ENCODE assay signal across 28 cellular contexts in the genomic region with DNA sequence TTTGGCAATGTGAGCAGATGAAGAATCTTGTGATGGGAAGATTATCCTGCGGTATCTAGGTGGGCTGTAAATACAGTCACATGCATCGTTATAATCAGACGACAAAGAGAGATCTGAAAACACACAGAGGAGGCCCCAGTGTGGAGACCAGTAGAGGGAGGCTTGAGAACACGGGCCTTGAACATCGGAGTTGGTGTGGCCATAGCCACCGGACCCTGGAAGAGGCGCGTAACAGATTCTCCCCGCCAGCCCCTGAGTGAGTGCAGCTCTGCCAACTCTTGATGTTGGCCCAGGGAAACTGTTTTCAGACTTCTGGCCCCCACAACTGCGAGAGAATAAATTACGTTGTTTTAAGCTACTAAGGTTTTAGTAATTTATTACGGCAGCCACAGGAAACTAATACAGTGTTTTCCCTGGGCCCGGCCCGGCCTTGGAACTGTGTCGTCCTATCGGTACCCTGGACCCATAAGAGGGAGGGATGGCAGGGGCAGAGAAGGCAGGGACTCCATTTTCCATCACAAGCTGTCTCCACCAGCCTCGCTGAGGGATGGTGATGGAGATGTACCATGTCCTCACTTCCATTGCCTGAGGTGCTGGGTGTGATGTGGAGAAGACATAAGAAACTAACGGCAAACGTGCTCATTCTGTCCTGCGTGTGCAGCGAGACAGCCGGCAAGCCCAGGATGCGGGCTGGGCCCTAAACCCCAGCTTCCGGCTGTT.
"Had no signal": no experiment of that assay in that cellular context is flagged by ENCODE, and none has a peak within 500 bp of the region (broad histone marks: within the 10 kb centered on the region; RNA-seq: fewer than 3 reads in every experiment).

No MANE protein-coding gene starts in this region.

- H3K4me1 ChIP-seq: adrenal gland, body of pancreas, breast epithelium, colonic mucosa, foreskin keratinocyte, gastrocnemius medialis had no signal

- H3K4me3 ChIP-seq: adrenal gland, body of pancreas, breast epithelium, cardiac muscle cell, colonic mucosa, gastrocnemius medialis had no signal

- H3K9me3 ChIP-seq: adrenal gland, body of pancreas, breast epithelium, colonic mucosa, gastrocnemius medialis had no signal

- ATAC-seq: activated CD4-positive, alpha-beta T cell treated with anti-CD3 and anti-CD28 coated beads for 36 hours; body of pancreas; esophagus mucosa; foreskin keratinocyte; gastrocnemius medialis had no signal

- H3K27me3 Mint-ChIP-seq: activated CD4-positive, alpha-beta memory T cell treated with anti-CD3 and anti-CD28 coated beads, Interleukin-2, amount 10 ng/mL, durations not matched to agents 7 days and 5 days; activated naive CD4-positive, alpha-beta T cell treated with anti-CD3 and anti-CD28 coated beads, Interleukin-2, amount 50 U/mL, for 24 hours; activated naive CD8-positive, alpha-beta T cell treated with anti-CD3 and anti-CD28 coated beads for 36 hours; activated naive CD8-positive, alpha-beta T cell treated with anti-CD3 and anti-CD28 coated beads, Interleukin-2, amount 50 U/mL, for 24 hours had no signal

- H3K36me3 ChIP-seq: adrenal gland, breast epithelium, cardiac muscle cell, colonic mucosa, gastrocnemius medialis had no signal

- H3K27ac Mint-ChIP-seq: activated CD4-positive, alpha-beta memory T cell treated with anti-CD3 and anti-CD28 coated beads, Interleukin-2, amount 10 ng/mL, durations not matched to agents 7 days and 5 days; activated CD4-positive, alpha-beta T cell treated with anti-CD3 and anti-CD28 coated beads for 36 hours; activated naive CD4-positive, alpha-beta T cell treated with anti-CD3 and anti-CD28 coated beads for 36 hours; activated naive CD4-positive, alpha-beta T cell treated with anti-CD3 and anti-CD28 coated beads, Interleukin-2, amount 50 U/mL, for 24 hours; activated naive CD8-positive, alpha-beta T cell treated with anti-CD3 and anti-CD28 coated beads for 36 hours; activated naive CD8-positive, alpha-beta T cell treated with anti-CD3 and anti-CD28 coated beads, Interleukin-2, amount 50 U/mL, for 24 hours; activated T-helper 1 cell treated with anti-CD3 and anti-CD28 coated beads, Interleukin-12 subunit alpha, Interleukin-12 subunit beta, Interleukin-2, Interleukin-4 antibody, amounts not matched to agents 30 ng/mL and 10 ng/mL and 1 ng/mL, durations not matched to agents 14 hours and 24 hours and 36 hours; activated T-helper 2 cell treated with anti-CD3 and anti-CD28 coated beads, Interferon-gamma antibody, Interleukin-2, Interleukin-4, amounts not matched to agents 10 μg/mL and 5 μg/mL and 100 μg/mL, durations not matched to agents 14 hours and 24 hours and 36 hours had no signal

- H3K4me1 Mint-ChIP-seq: activated CD4-positive, alpha-beta memory T cell treated with anti-CD3 and anti-CD28 coated beads, Interleukin-2, amount 10 ng/mL, durations not matched to agents 7 days and 5 days; activated CD4-positive, alpha-beta T cell treated with anti-CD3 and anti-CD28 coated beads for 36 hours; activated naive CD4-positive, alpha-beta T cell treated with anti-CD3 and anti-CD28 coated beads, Interleukin-2, amount 50 U/mL, for 24 hours; activated naive CD8-positive, alpha-beta T cell treated with anti-CD3 and anti-CD28 coated beads for 36 hours; activated naive CD8-positive, alpha-beta T cell treated with anti-CD3 and anti-CD28 coated beads, Interleukin-2, amount 50 U/mL, for 24 hours had no signal

- H3K4me3 Mint-ChIP-seq: activated CD4-positive, alpha-beta memory T cell treated with anti-CD3 and anti-CD28 coated beads, Interleukin-2, amount 10 ng/mL, durations not matched to agents 7 days and 5 days; activated CD4-positive, alpha-beta T cell treated with anti-CD3 and anti-CD28 coated beads for 36 hours; activated naive CD4-positive, alpha-beta T cell treated with anti-CD3 and anti-CD28 coated beads for 36 hours; activated naive CD4-positive, alpha-beta T cell treated with anti-CD3 and anti-CD28 coated beads, Interleukin-2, amount 50 U/mL, for 24 hours; activated naive CD8-positive, alpha-beta T cell treated with anti-CD3 and anti-CD28 coated beads for 36 hours; activated naive CD8-positive, alpha-beta T cell treated with anti-CD3 and anti-CD28 coated beads, Interleukin-2, amount 50 U/mL, for 24 hours; activated T-helper 1 cell treated with anti-CD3 and anti-CD28 coated beads, Interleukin-12 subunit alpha, Interleukin-12 subunit beta, Interleukin-2, Interleukin-4 antibody, amounts not matched to agents 30 ng/mL and 10 ng/mL and 1 ng/mL, durations not matched to agents 14 hours and 24 hours and 36 hours had no signal

- H3K27ac ChIP-seq: adrenal gland, body of pancreas, breast epithelium, cardiac muscle cell, colonic mucosa, foreskin keratinocyte, gastrocnemius medialis had no signal

- H3K27me3 ChIP-seq: adrenal gland, body of pancreas, breast epithelium, cardiac muscle cell, colonic mucosa, foreskin keratinocyte, gastrocnemius medialis had no signal

- H3K9me3 Mint-ChIP-seq: activated CD4-positive, alpha-beta memory T cell treated with anti-CD3 and anti-CD28 coated beads, Interleukin-2, amount 10 ng/mL, durations not matched to agents 7 days and 5 days; activated naive CD4-positive, alpha-beta T cell treated with anti-CD3 and anti-CD28 coated beads for 36 hours; activated naive CD4-positive, alpha-beta T cell treated with anti-CD3 and anti-CD28 coated beads, Interleukin-2, amount 50 U/mL, for 24 hours; activated naive CD8-positive, alpha-beta T cell treated with anti-CD3 and anti-CD28 coated beads for 36 hours; activated naive CD8-positive, alpha-beta T cell treated with anti-CD3 and anti-CD28 coated beads, Interleukin-2, amount 50 U/mL, for 24 hours; activated T-helper 1 cell treated with anti-CD3 and anti-CD28 coated beads, Interleukin-12 subunit alpha, Interleukin-12 subunit beta, Interleukin-2, Interleukin-4 antibody, amounts not matched to agents 30 ng/mL and 10 ng/mL and 1 ng/mL, durations not matched to agents 14 hours and 24 hours and 36 hours; activated T-helper 2 cell treated with anti-CD3 and anti-CD28 coated beads, Interferon-gamma antibody, Interleukin-2, Interleukin-4, amounts not matched to agents 10 μg/mL and 5 μg/mL and 100 μg/mL, durations not matched to agents 14 hours and 24 hours and 36 hours had no signal

- H3K36me3 Mint-ChIP-seq: activated naive CD4-positive, alpha-beta T cell treated with anti-CD3 and anti-CD28 coated beads, Interleukin-2, amount 50 U/mL, for 24 hours; activated naive CD8-positive, alpha-beta T cell treated with anti-CD3 and anti-CD28 coated beads for 36 hours had no signal

- DNase-seq: activated CD4-positive, alpha-beta memory T cell treated with anti-CD3 and anti-CD28 coated beads, Interleukin-2, amount 10 ng/mL, durations not matched to agents 7 days and 5 days; activated CD4-positive, alpha-beta T cell treated with anti-CD3 and anti-CD28 coated beads for 36 hours; activated CD4-positive, CD25-positive, alpha-beta regulatory T cell; activated CD4-positive, CD25-positive, alpha-beta regulatory T cell treated with anti-CD3 and anti-CD28 coated beads, Interleukin-2, amount 50 U/mL, for 72 hours; activated effector memory CD4-positive, alpha-beta T cell treated with anti-CD3 and anti-CD28 coated beads, Interleukin-2, amount 50 U/mL, for 16 hours; activated naive CD4-positive, alpha-beta T cell treated with anti-CD3 and anti-CD28 coated beads for 36 hours; activated naive CD8-positive, alpha-beta T cell treated with anti-CD3 and anti-CD28 coated beads for 36 hours; activated naive CD8-positive, alpha-beta T cell treated with anti-CD3 and anti-CD28 coated beads, Interleukin-2, amount 50 U/mL, for 24 hours; activated T-cell treated with anti-CD3 and anti-CD28 coated beads, Interleukin-2, amount 50 U/mL, for 1 hour; activated T-cell treated with anti-CD3 and anti-CD28 coated beads, Interleukin-2, amount 50 U/mL, for 48 hours; adrenal gland; amygdala; aorta; body of pancreas; central memory CD4-positive, alpha-beta T cell; cerebellar nuclear complex; effector CD8-positive, alpha-beta T cell; foreskin keratinocyte; gastrocnemius medialis; glutamatergic neuron; T-helper 2 cell had no signal
